Comparison of ENCODE assay signal across 8 cellular contexts in genomic region chr1:25707280-25708016, GRCh38.
DNase-seq lines count a peak whose midpoint lies in the region; TF ChIP-seq lines count a peak whose summit lies in the region.
"Had no signal": no experiment of that assay in that cellular context is flagged by ENCODE, and none has a peak within 500 bp of the region (broad histone marks: within the 10 kb centered on the region; RNA-seq: fewer than 3 reads in every experiment).

No MANE protein-coding gene starts in this region.

- 72 to 75% methylated on average over 6 of the region's 6 CpGs for WGBS in esophagus squamous epithelium, 2 donors
- WGBS in trophoblast cell (ENCODE audit: extremely low coverage, insufficient coverage, insufficient read length): no CpG with 5 or more reads among the region's 6 CpGs

- no peak overlapping the region for H3K4me2 ChIP-seq in trophoblast cell (ENCODE audit: low read length)

- H3K14ac ChIP-seq in trophoblast cell (ENCODE audit: low read length): no peak overlapping the region

- H3K27me3 ChIP-seq in esophagus squamous epithelium (no peaks in the 10 kb centered on the region), trophoblast cell (ENCODE audit: insufficient read depth, low read length) (no peaks in the 10 kb centered on the region)

- no peak overlapping the region for H4K8ac ChIP-seq in trophoblast cell (ENCODE audit: low read depth, low read length)

- no peaks in the 10 kb centered on the region for H3K79me1 ChIP-seq in trophoblast cell (ENCODE audit: low read length)

- H2BK5ac ChIP-seq in trophoblast cell (ENCODE audit: low read depth, low read length, poor library complexity): no peak overlapping the region

- no peak overlapping the region for H3K9ac ChIP-seq in trophoblast cell (ENCODE audit: low read length)

- no peaks in the 10 kb centered on the region for H3K9me3 ChIP-seq in esophagus squamous epithelium
- H3K9me3 ChIP-seq in trophoblast cell (ENCODE audit: insufficient read depth, low read depth, low read length): no peaks in the 10 kb centered on the region

- no peak overlapping the region for H4K91ac ChIP-seq in trophoblast cell (ENCODE audit: low read depth, low read length)

- H3K27ac ChIP-seq in esophagus squamous epithelium (peak overlapping the region; percentile 55 to 71 (median 60)), trophoblast cell (ENCODE audit: low read depth, low read length) (no peak overlapping the region)

- H3K4me1 ChIP-seq in esophagus squamous epithelium (peaks cover 23 to 93% (median 47%) of the 10 kb centered on the region in 3 donors), trophoblast cell (ENCODE audit: control insufficient read depth in 1 of 2, insufficient read depth in 2 of 2, low read length in 2 of 2) (peaks cover 8 to 21% of the 10 kb centered on the region in 2 experiments)

- no peak overlapping the region for H3K18ac ChIP-seq in trophoblast cell (ENCODE audit: low read length)

- H4K12ac ChIP-seq in trophoblast cell (ENCODE audit: low read depth, low read length): no peak overlapping the region

- no peak overlapping the region for H2AK5ac ChIP-seq in trophoblast cell (ENCODE audit: low read length)

- no peak overlapping the region for H3K4ac ChIP-seq in trophoblast cell (ENCODE audit: low read depth, low read length)

- intact Hi-C loops in esophagus squamous epithelium (cut with DNase I): no loop called here

- peak overlapping the region; percentile 2 for H2BK12ac ChIP-seq in trophoblast cell (ENCODE audit: low read length)

- DNase-seq in GM03348 (ENCODE audit: low spot score): peak; percentile 34
- DNase-seq in OCI-M1 (lab: John Stamatoyannopoulos, UW): peak; percentile 59
- DNase-seq in esophagus squamous epithelium (lab: John Stamatoyannopoulos, UW): no peak
- DNase-seq in trophoblast cell: no peak
- DNase-seq in Ammon's horn (ENCODE audit: low spot score): no peak
- no peak for DNase-seq in GOT3 (lab: John Stamatoyannopoulos, UW)
- DNase-seq in NCI-H524 (lab: John Stamatoyannopoulos, UW): no peak
- DNase-seq: activated CD4-positive, alpha-beta T cell treated with anti-CD3 and anti-CD28 coated beads, Interleukin-2, amount 50 U/mL, for 1 hour had no signal

- no peak for TF ChIP-seq CTCF in esophagus squamous epithelium (IDR thresholded peaks at IDR 0.05)

- H2AFZ ChIP-seq in trophoblast cell (ENCODE audit: insufficient read depth, low read length, poor library complexity): no peak overlapping the region

- H3K36me3 ChIP-seq in esophagus squamous epithelium (no peaks in the 10 kb centered on the region), trophoblast cell (ENCODE audit: control insufficient read depth in 1 of 2, insufficient read depth in 2 of 2, low read length in 2 of 2) (no peaks in the 10 kb centered on the region)

- H3K79me2 ChIP-seq in trophoblast cell (ENCODE audit: control insufficient read depth, insufficient read depth, low read length, poor library complexity): no peaks in the 10 kb centered on the region

- no peak overlapping the region for H3K23ac ChIP-seq in trophoblast cell (ENCODE audit: low read length)

- H2BK120ac ChIP-seq in trophoblast cell (ENCODE audit: insufficient read depth, low read length, poor library complexity): no peak overlapping the region

- H3K4me3 ChIP-seq in esophagus squamous epithelium: no peak overlapping the region
- no peak overlapping the region for H3K4me3 ChIP-seq in trophoblast cell (ENCODE audit: low read depth, low read length)

- TF ChIP-seq POLR2A in esophagus squamous epithelium (IDR thresholded peaks at IDR 0.05): no peak

Comparison
In these comparisons a context has a peak if more than half of its experiments do, and no peak if none do; other contexts are left out.
1. DNase-seq: peak in GM03348 (single experiment) and OCI-M1 (single experiment); none in esophagus squamous epithelium (single experiment), trophoblast cell (0 of 2), Ammon's horn (single experiment), GOT3 (single experiment) and NCI-H524 (0 of 2).